ENCODE assay signal across 12 cellular contexts in the genomic region with DNA sequence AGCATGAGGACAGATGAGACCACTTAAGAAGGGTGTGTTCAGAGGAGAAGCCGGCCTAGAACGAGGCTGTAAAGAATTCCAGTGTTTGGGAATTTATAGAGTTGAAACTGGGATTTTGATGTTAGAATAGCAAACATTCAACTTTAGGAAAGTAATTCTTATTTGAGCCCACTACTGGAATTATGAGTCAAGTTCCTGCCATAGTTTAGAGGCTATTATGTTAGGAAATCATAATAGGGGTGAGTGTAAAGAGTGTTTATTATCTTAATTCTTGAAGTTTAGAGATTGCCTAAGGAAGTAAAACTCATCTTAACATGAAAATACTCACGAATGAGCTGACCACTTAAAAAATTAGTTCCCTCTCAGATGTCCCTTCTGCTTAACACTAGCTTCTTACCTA. TPM values are rescaled to one million over a fixed set of nuclear protein-coding genes. Genes with fewer than 3 reads are reported as not detected.
DNase-seq lines count a peak whose midpoint lies in the region; ATAC-seq, FAIRE-seq and TF ChIP-seq lines count a peak whose summit lies in the region.
"Had no signal": no experiment of that assay in that cellular context is flagged by ENCODE, and none has a peak within 500 bp of the region (broad histone marks: within the 10 kb centered on the region; RNA-seq: fewer than 3 reads in every experiment).

No MANE protein-coding gene starts in this region.

- no peak overlapping the region for H3K27ac ChIP-seq in CD8-positive, alpha-beta T cell (ENCODE audit: low read depth, low read length)
- no peak overlapping the region for H3K27ac ChIP-seq in K562 (ENCODE audit: extremely low read depth, low read depth, low read length)
- H3K27ac ChIP-seq in upper lobe of left lung = no peak overlapping the region
- H3K27ac ChIP-seq: stomach had no signal

- WGBS in K562 (ENCODE audit: insufficient coverage, low coverage, missing lambda C conversion rate) = 53% methylated on average over 3 of the region's 3 CpGs
- 45 to 52% methylated on average over 3 of the region's 3 CpGs for WGBS in upper lobe of left lung, 2 donors

- TF ChIP-seq EP300 in K562 (IDR thresholded peaks at IDR 0.05; ENCODE audit: low read length) = no peak
- TF ChIP-seq EP300 in upper lobe of left lung (IDR thresholded peaks at IDR 0.05) = no peak

- peak overlapping the region; percentile 92 for H3K4me3 Mint-ChIP-seq in CD8-positive, alpha-beta T cell
- H3K4me3 Mint-ChIP-seq in IgD-negative memory B cell (peak overlapping the region in 2 of 4 donors; percentile 97 to 99), natural killer cell (peak overlapping the region; percentile 96)

- H3K36me3 ChIP-seq in CD8-positive, alpha-beta T cell (ENCODE audit: insufficient read depth, low read length) = peaks cover 10% of the 10 kb centered on the region
- H3K36me3 ChIP-seq in K562 (ENCODE audit: control insufficient read depth, insufficient read depth, low read length) = peaks cover 47% of the 10 kb centered on the region
- H3K36me3 ChIP-seq in upper lobe of left lung = peaks cover 0 to 24% (median 14%) of the 10 kb centered on the region in 4 donors

- in situ Hi-C loops in K562 (cut with MboI) = loop anchor here (10.0 to 25.0 kb wide), 2 partner anchors 129 to 391 kb away; partner anchors contain the start of gene LAMB4

- no peaks in the 10 kb centered on the region for H3K9me3 Mint-ChIP-seq in CD8-positive, alpha-beta T cell
- H3K9me3 Mint-ChIP-seq in IgD-negative memory B cell (no peaks in the 10 kb centered on the region), natural killer cell (no peaks in the 10 kb centered on the region)

- no peak for TF ChIP-seq CTCF in CD8-positive, alpha-beta T cell (IDR thresholded peaks at IDR 0.05)
- no peak for TF ChIP-seq CTCF in K562 (IDR thresholded peaks at IDR 0.05 in 2 of 3, conservative IDR thresholded peaks at IDR 0.05 in 1 of 3; ENCODE audit: insufficient read depth in 2 of 3, low read depth in 1 of 3, low read length in 3 of 3)
- no peak for TF ChIP-seq CTCF in natural killer cell (IDR thresholded peaks at IDR 0.05)
- no peak for TF ChIP-seq CTCF in upper lobe of left lung (IDR thresholded peaks at IDR 0.05)

- H3K79me2 ChIP-seq in K562 (ENCODE audit: control insufficient read depth, insufficient read depth, low read length) = peaks cover 66% of the 10 kb centered on the region

- no peak for TF ChIP-seq RAD21 in K562 (CRISPR knock-in tag; conservative IDR thresholded peaks at IDR 0.05 in 1 of 2, IDR thresholded peaks at IDR 0.05 in 1 of 2)

- no peaks in the 10 kb centered on the region for H3K9me3 ChIP-seq in CD8-positive, alpha-beta T cell (ENCODE audit: low read length)
- no peaks in the 10 kb centered on the region for H3K9me3 ChIP-seq in K562 (replicated peaks; ENCODE audit: control insufficient read depth, insufficient read depth, low read depth, low read length)
- H3K9me3 ChIP-seq in upper lobe of left lung = no peaks in the 10 kb centered on the region
- H3K9me3 ChIP-seq: stomach had no signal

- BruUV-seq in K562 (replicated peaks; lab: Mats Ljungman, UMichigan) = no TSS peak

- intact Hi-C loops in CD8-positive, alpha-beta T cell (cut with DNase I, micrococcal nuclease) = loop anchor here in 1 of 2 experiments (10.0 kb wide), 2 partner anchors 779 to 1461 kb away; partner anchors contain the start of genes NAMPT and PNPLA8
- intact Hi-C loops in K562 (cut with micrococcal nuclease) (no loop called here), natural killer cell (cut with micrococcal nuclease) (loop anchor here (10.0 kb wide), 2 partner anchors 881 to 1461 kb away; partner anchors contain the start of genes NAMPT and PIK3CG)

- H3K27me3 Mint-ChIP-seq in CD8-positive, alpha-beta T cell (ENCODE audit: low read depth) = no peaks in the 10 kb centered on the region
- no peaks in the 10 kb centered on the region for H3K27me3 Mint-ChIP-seq in IgD-negative memory B cell
- H3K27me3 Mint-ChIP-seq in natural killer cell (ENCODE audit: low read depth in 2 of 2) = no peaks in the 10 kb centered on the region

- peaks cover 48% of the 10 kb centered on the region for H3K4me1 ChIP-seq in CD8-positive, alpha-beta T cell (ENCODE audit: insufficient read depth, low read length)
- H3K4me1 ChIP-seq in K562 (replicated peaks in 1 of 2; ENCODE audit: control insufficient read depth in 2 of 2, insufficient read depth in 2 of 2, low read length in 2 of 2) (peaks cover 3 to 21% of the 10 kb centered on the region in 2 experiments), upper lobe of left lung (peaks cover 25 to 45% (median 33%) of the 10 kb centered on the region in 4 donors)

- no peak overlapping the region for H2AFZ ChIP-seq in K562 (ENCODE audit: low read depth, low read length)

- CTCF ChIA-PET in CD8-positive, alpha-beta T cell (lab: Charles Lee) = interaction anchor here (0.7 to 11.0 kb wide), 2 partner anchors 132 to 1716 kb away, joined by 3 to 157 read pairs; no protein-coding TSS in a partner anchor
- CTCF ChIA-PET in K562 (lab: Yijun Ruan, JAX; ENCODE audit: low intra/inter-chr PET ratio) = no interaction called here

- H3K9me1 ChIP-seq in K562 (ENCODE audit: control insufficient read depth, insufficient read depth, low read length) = peaks cover 4% of the 10 kb centered on the region

- H3K36me3 Mint-ChIP-seq in CD8-positive, alpha-beta T cell = peaks cover 29% of the 10 kb centered on the region
- no peaks in the 10 kb centered on the region for H3K36me3 Mint-ChIP-seq in IgD-negative memory B cell
- peaks cover 6% of the 10 kb centered on the region for H3K36me3 Mint-ChIP-seq in natural killer cell

- H3K27me3 ChIP-seq in CD8-positive, alpha-beta T cell (ENCODE audit: insufficient read depth, low read length) = no peaks in the 10 kb centered on the region
- no peaks in the 10 kb centered on the region for H3K27me3 ChIP-seq in K562 (ENCODE audit: control insufficient read depth in 2 of 2, insufficient read depth in 2 of 2, low read length in 2 of 2)
- H3K27me3 ChIP-seq in upper lobe of left lung = no peaks in the 10 kb centered on the region
- H3K27me3 ChIP-seq: stomach had no signal

- H3K4me3 ChIP-seq in CD8-positive, alpha-beta T cell (ENCODE audit: low read depth, low read length) = no peak overlapping the region
- peak overlapping the region; percentile 93; the same call in 1 of the 2 replicates for H3K4me3 ChIP-seq in K562
- no peak overlapping the region for H3K4me3 ChIP-seq in upper lobe of left lung

- H3K9ac ChIP-seq in K562 (ENCODE audit: insufficient read depth in 1 of 2, low read depth in 2 of 2, low read length in 2 of 2) = peak overlapping the region in 1 of 2 experiments; percentile 99; a peak in 2 of 4 replicates

- TF ChIP-seq POLR2A in K562 (conservative IDR thresholded peaks at IDR 0.05) (no peak), upper lobe of left lung (IDR thresholded peaks at IDR 0.05) (no peak)

- H4K20me1 ChIP-seq in K562 (replicated peaks; ENCODE audit: control insufficient read depth, insufficient read depth, low read length) = peaks cover 17% of the 10 kb centered on the region

- no peak for DNase-seq in CD8-positive, alpha-beta T cell
- DNase-seq in K562 (ENCODE audit: extremely low read depth in 1 of 4, low spot score in 3 of 4) (no peak), natural killer cell (no peak), upper lobe of left lung (no peak), NCI-H146 treated with DMSO at 0.1 percent for 48 hours (lab: John Stamatoyannopoulos, UW; ENCODE audit: unreplicated experiment) (no peak), AG08395 (ENCODE audit: low spot score) (no peak), CD1c-positive myeloid dendritic cell (ENCODE audit: extremely low spot score) (no peak)
- DNase-seq: amniotic stem cell, NCI-H69, stomach had no signal

- H3K4me1 Mint-ChIP-seq in CD8-positive, alpha-beta T cell (ENCODE audit: low read depth) = peaks cover 68% of the 10 kb centered on the region
- H3K4me1 Mint-ChIP-seq in IgD-negative memory B cell = peaks cover 42 to 47% (median 46%) of the 10 kb centered on the region in 3 donors
- peaks cover 49 to 55% of the 10 kb centered on the region in 2 donors for H3K4me1 Mint-ChIP-seq in natural killer cell

- peak overlapping the region; percentile 100 for H3K4me2 ChIP-seq in K562 (ENCODE audit: insufficient read depth, low read length)

- no peak for FAIRE-seq in K562 (lab: Jason Lieb, UNC)

- peak overlapping the region; percentile 77 for H3K27ac Mint-ChIP-seq in CD8-positive, alpha-beta T cell
- H3K27ac Mint-ChIP-seq in IgD-negative memory B cell = peak overlapping the region; percentile 48 to 97 (median 96)
- H3K27ac Mint-ChIP-seq in natural killer cell = peak overlapping the region; percentile 100

- no peak for ATAC-seq in CD8-positive, alpha-beta T cell
- ATAC-seq in K562 = no peak
- ATAC-seq in natural killer cell = no peak
- ATAC-seq in upper lobe of left lung (ENCODE audit: low FRiP score in 2 of 2) = no peak

- POLR2A ChIA-PET in CD8-positive, alpha-beta T cell (lab: Charles Lee) = interaction anchor here (1.0 to 4.1 kb wide), 3 partner anchors 129 to 577 kb away, joined by 3 to 39 read pairs (median 5); partner anchors contain the start of gene HBP1
- POLR2A ChIA-PET in K562 (lab: Yijun Ruan, JAX) = interaction anchor here (1.2 kb wide), 1 partner anchor 10 kb away, joined by 6 read pairs; no protein-coding TSS in a partner anchor

RNA-seq across cellular contexts. Expression of gene CBLL1, which starts 2.1 kb away (rescaled TPM):
- total RNA-seq in CD8-positive, alpha-beta T cell = 10 to 100 TPM; 68.5 to 71.6 TPM
- 74.9 TPM for polyA plus RNA-seq in IgD-negative memory B cell
- total RNA-seq in K562 (2011; cell fraction: chromatin; rRNA removed; ENCODE audit: low replicate concordance) = 34.6 and 71.6 TPM in 2 replicates
- 12.8 and 16.8 TPM in 2 replicates for total RNA-seq in K562 (2011; cell fraction: nucleolus; rRNA removed)
- total RNA-seq in K562 (2011; cell fraction: nucleoplasm; rRNA removed) = 30.2 and 45.5 TPM in 2 replicates
- 20.7 and 23.5 TPM in 2 replicates for total RNA-seq in K562 (2014; rRNA removed)
- total RNA-seq in K562 (2014; rRNA removed; fragmentation: Illumina TruSeq; extraction: Trizol) = 45.4 and 47.0 TPM in 2 replicates
- 53.2 and 59.0 TPM in 2 replicates for total RNA-seq in K562 (2015; rRNA removed; fragmentation: Illumina TruSeq; extraction: Trizol)
- total RNA-seq in K562 (2021) = 39.8 and 40.2 TPM in 2 replicates
- polyA plus RNA-seq in K562 (2011; rRNA removed) = 14.7 and 22.5 TPM in 2 replicates
- 15.1 and 16.9 TPM in 2 replicates for polyA plus RNA-seq in K562 (2011; cell fraction: cytosol; rRNA removed)
- polyA plus RNA-seq in K562 (2011; cell fraction: nucleus; rRNA removed) = 34.0 and 44.0 TPM in 2 replicates
- 38.4 and 48.8 TPM in 2 replicates for polyA plus RNA-seq in K562 (2012)
- 58.5 and 67.9 TPM in 2 replicates for polyA plus RNA-seq in K562 (2014; fragmentation: Illumina TruSeq; extraction: Trizol)
- polyA plus RNA-seq in K562 (2014; fragmentation: Nextera tagmentation; extraction: Ambion mirVana) = 10 to 100 TPM; 17.4 to 35.4 TPM
- polyA plus RNA-seq in K562 (2014; rRNA removed) = 14.8 and 15.7 TPM in 2 replicates
- 35.7 and 38.3 TPM in 2 replicates for polyA minus RNA-seq in K562 (2011; rRNA and poly(A)+ RNA removed)
- polyA minus RNA-seq in K562 (2011; cell fraction: cytosol; rRNA and poly(A)+ RNA removed) = 31.4 and 42.8 TPM in 2 replicates
- polyA minus RNA-seq in K562 (2011; cell fraction: nucleus; rRNA and poly(A)+ RNA removed) = 49.4 and 57.8 TPM in 2 replicates
- total RNA-seq in natural killer cell = 10 to 100 TPM; 62.7 to 85.8 (median 82.0) TPM
- 10 to 100 TPM; 15.1 to 36.8 (median 22.0) TPM for total RNA-seq in upper lobe of left lung

RNA-seq across cellular contexts. Expression of gene SLC26A3, which starts 57.0 kb away (rescaled TPM):
- not detected for total RNA-seq in CD8-positive, alpha-beta T cell
- polyA plus RNA-seq in IgD-negative memory B cell (not detected), K562 (2011; rRNA removed) (not detected in 2 replicates), K562 (2014; fragmentation: Illumina TruSeq; extraction: Trizol) (not detected in 2 replicates), K562 (2014; fragmentation: Nextera tagmentation; extraction: Ambion mirVana) (not detected), K562 (2014; rRNA removed) (not detected in 2 replicates)
- not detected in 2 replicates for total RNA-seq in K562 (2011; cell fraction: chromatin; rRNA removed; ENCODE audit: low replicate concordance)
- not detected in 2 replicates for total RNA-seq in K562 (2011; cell fraction: nucleolus; rRNA removed)
- not detected in 2 replicates for total RNA-seq in K562 (2011; cell fraction: nucleoplasm; rRNA removed)
- total RNA-seq in K562 (2014; rRNA removed) (not detected in 2 replicates), K562 (2014; rRNA removed; fragmentation: Illumina TruSeq; extraction: Trizol) (not detected in 2 replicates), K562 (2015; rRNA removed; fragmentation: Illumina TruSeq; extraction: Trizol) (not detected in 2 replicates), K562 (2021) (0.86 and 1.1 TPM in 2 replicates), natural killer cell (not detected), upper lobe of left lung (1 to 10 TPM in 1 of 6 donors, under 1 TPM in 2, not detected in 3; 0.43 to 5.4 (median 0.67) TPM)
- polyA plus RNA-seq in K562 (2011; cell fraction: cytosol; rRNA removed) = not detected in 2 replicates
- not detected in 2 replicates for polyA plus RNA-seq in K562 (2011; cell fraction: nucleus; rRNA removed)
- not detected in 2 replicates for polyA plus RNA-seq in K562 (2012)
- not detected in 2 replicates for polyA minus RNA-seq in K562 (2011; rRNA and poly(A)+ RNA removed)
- polyA minus RNA-seq in K562 (2011; cell fraction: cytosol; rRNA and poly(A)+ RNA removed) = not detected in 2 replicates
- not detected in 2 replicates for polyA minus RNA-seq in K562 (2011; cell fraction: nucleus; rRNA and poly(A)+ RNA removed)
- total RNA-seq: smooth muscle cell had no signal
- polyA plus RNA-seq: smooth muscle cell had no signal
